Comparison of ENCODE assay signal across 18 cellular contexts in genomic region chr6:70797625-70798024, GRCh38.
DNase-seq lines count a peak whose midpoint lies in the region; ATAC-seq and TF ChIP-seq lines count a peak whose summit lies in the region.
"Had no signal": no experiment of that assay in that cellular context is flagged by ENCODE, and none has a peak within 500 bp of the region (broad histone marks: within the 10 kb centered on the region; RNA-seq: fewer than 3 reads in every experiment).

No MANE protein-coding gene starts in this region.

- H3K4me1 ChIP-seq in tibial nerve (no peaks in the 10 kb centered on the region), uterus (no peaks in the 10 kb centered on the region)
- H3K4me1 ChIP-seq: A549, left lung had no signal

- H3K4me1 Mint-ChIP-seq in activated naive CD8-positive, alpha-beta T cell treated with anti-CD3 and anti-CD28 coated beads for 36 hours = peaks cover 25% of the 10 kb centered on the region
- H3K4me1 Mint-ChIP-seq in activated naive CD8-positive, alpha-beta T cell treated with anti-CD3 and anti-CD28 coated beads, Interleukin-2, amount 50 U/mL, for 24 hours = peaks cover 14% of the 10 kb centered on the region
- H3K4me1 Mint-ChIP-seq in activated CD4-positive, alpha-beta memory T cell treated with anti-CD3 and anti-CD28 coated beads for 36 hours (ENCODE audit: low read depth) = peaks cover 21% of the 10 kb centered on the region

- H3K4me3 ChIP-seq in tibial nerve (no peak overlapping the region), uterus (no peak overlapping the region)
- H3K4me3 ChIP-seq: A549, left lung, ovary had no signal

- H3K27me3 Mint-ChIP-seq in activated naive CD8-positive, alpha-beta T cell treated with anti-CD3 and anti-CD28 coated beads for 36 hours = no peaks in the 10 kb centered on the region
- no peaks in the 10 kb centered on the region for H3K27me3 Mint-ChIP-seq in activated naive CD8-positive, alpha-beta T cell treated with anti-CD3 and anti-CD28 coated beads, Interleukin-2, amount 50 U/mL, for 24 hours
- H3K27me3 Mint-ChIP-seq in activated CD4-positive, alpha-beta memory T cell treated with anti-CD3 and anti-CD28 coated beads for 36 hours = no peaks in the 10 kb centered on the region
- H3K27me3 Mint-ChIP-seq: dendritic cell treated with granulocyte-macrophage colony-stimulating factor and Interleukin-4, amounts not matched to agents 40 ng/mL and 50 ng/mL, for 4 days had no signal

- peaks cover 48% of the 10 kb centered on the region for H3K36me3 Mint-ChIP-seq in activated naive CD8-positive, alpha-beta T cell treated with anti-CD3 and anti-CD28 coated beads for 36 hours
- H3K36me3 Mint-ChIP-seq in activated naive CD8-positive, alpha-beta T cell treated with anti-CD3 and anti-CD28 coated beads, Interleukin-2, amount 50 U/mL, for 24 hours (ENCODE audit: low read depth) = peaks cover 47% of the 10 kb centered on the region
- H3K36me3 Mint-ChIP-seq in activated CD4-positive, alpha-beta memory T cell treated with anti-CD3 and anti-CD28 coated beads for 36 hours = peaks cover 42% of the 10 kb centered on the region

- peaks cover 18% of the 10 kb centered on the region for H3K9me3 Mint-ChIP-seq in activated naive CD8-positive, alpha-beta T cell treated with anti-CD3 and anti-CD28 coated beads for 36 hours
- H3K9me3 Mint-ChIP-seq in activated naive CD8-positive, alpha-beta T cell treated with anti-CD3 and anti-CD28 coated beads, Interleukin-2, amount 50 U/mL, for 24 hours = peaks cover 17% of the 10 kb centered on the region
- H3K9me3 Mint-ChIP-seq in activated CD4-positive, alpha-beta memory T cell treated with anti-CD3 and anti-CD28 coated beads for 36 hours = peaks cover 15% of the 10 kb centered on the region

- no peaks in the 10 kb centered on the region for H3K27me3 ChIP-seq in tibial nerve
- H3K27me3 ChIP-seq in uterus = no peaks in the 10 kb centered on the region
- H3K27me3 ChIP-seq: left lung, ovary had no signal

- peak overlapping the region; percentile 56 for H3K27ac Mint-ChIP-seq in activated naive CD8-positive, alpha-beta T cell treated with anti-CD3 and anti-CD28 coated beads for 36 hours
- H3K27ac Mint-ChIP-seq in activated naive CD8-positive, alpha-beta T cell treated with anti-CD3 and anti-CD28 coated beads, Interleukin-2, amount 50 U/mL, for 24 hours = no peak overlapping the region
- H3K27ac Mint-ChIP-seq in activated CD4-positive, alpha-beta memory T cell treated with anti-CD3 and anti-CD28 coated beads for 36 hours = no peak overlapping the region
- H3K27ac Mint-ChIP-seq: dendritic cell treated with granulocyte-macrophage colony-stimulating factor and Interleukin-4, amounts not matched to agents 40 ng/mL and 50 ng/mL, for 4 days had no signal

- TF ChIP-seq CTCF in tibial nerve (IDR thresholded peaks at IDR 0.05) (no peak), uterus (IDR thresholded peaks at IDR 0.05) (no peak)

- H3K36me3 ChIP-seq in tibial nerve (peaks cover 0 to 44% (median 0%) of the 10 kb centered on the region in 3 donors), uterus (no peaks in the 10 kb centered on the region)
- H3K36me3 ChIP-seq: left lung, ovary had no signal

- no peak for ATAC-seq in activated naive CD8-positive, alpha-beta T cell treated with anti-CD3 and anti-CD28 coated beads, Interleukin-2, amount 50 U/mL, for 24 hours
- ATAC-seq in GM21737 (IDR thresholded peaks at IDR 0.05; ENCODE audit: unreplicated experiment) (peak; percentile 96), HG03135 (IDR thresholded peaks at IDR 0.05; ENCODE audit: unreplicated experiment) (peak; percentile 92), esophagus mucosa (no peak)
- ATAC-seq: A549, left lung had no signal

- H3K27ac ChIP-seq in tibial nerve (no peak overlapping the region), uterus (no peak overlapping the region)
- H3K27ac ChIP-seq: A549, left lung, ovary had no signal

- TF ChIP-seq EP300 in tibial nerve (IDR thresholded peaks at IDR 0.05) = no peak

- CTCF ChIA-PET in activated CD4-positive, alpha-beta memory T cell treated with anti-CD3 and anti-CD28 coated beads for 36 hours (lab: Charles Lee) = no interaction called here

- H3K4me3 Mint-ChIP-seq in activated naive CD8-positive, alpha-beta T cell treated with anti-CD3 and anti-CD28 coated beads for 36 hours = no peak overlapping the region
- no peak overlapping the region for H3K4me3 Mint-ChIP-seq in activated naive CD8-positive, alpha-beta T cell treated with anti-CD3 and anti-CD28 coated beads, Interleukin-2, amount 50 U/mL, for 24 hours
- no peak overlapping the region for H3K4me3 Mint-ChIP-seq in activated CD4-positive, alpha-beta memory T cell treated with anti-CD3 and anti-CD28 coated beads for 36 hours
- H3K4me3 Mint-ChIP-seq: dendritic cell treated with granulocyte-macrophage colony-stimulating factor and Interleukin-4, amounts not matched to agents 40 ng/mL and 50 ng/mL, for 4 days had no signal

- POLR2A ChIA-PET in activated CD4-positive, alpha-beta memory T cell treated with anti-CD3 and anti-CD28 coated beads for 36 hours (lab: Charles Lee) = no interaction called here

- no peak for TF ChIP-seq POLR2A in tibial nerve (IDR thresholded peaks at IDR 0.05)
- TF ChIP-seq POLR2A in uterus (IDR thresholded peaks at IDR 0.05) = no peak

- intact Hi-C loops in activated CD4-positive, alpha-beta memory T cell treated with anti-CD3 and anti-CD28 coated beads for 36 hours (cut with micrococcal nuclease) = loop anchor here (5.0 kb wide), 1 partner anchor 90 kb away; no protein-coding TSS in a partner anchor
- intact Hi-C loops in uterus (cut with DNase I; ENCODE audit: low total_unique reads) = no loop called here

- DNase-seq in activated naive CD8-positive, alpha-beta T cell treated with anti-CD3 and anti-CD28 coated beads for 36 hours = no peak
- no peak for DNase-seq in activated naive CD8-positive, alpha-beta T cell treated with anti-CD3 and anti-CD28 coated beads, Interleukin-2, amount 50 U/mL, for 24 hours
- no peak for DNase-seq in activated CD4-positive, alpha-beta memory T cell treated with anti-CD3 and anti-CD28 coated beads for 36 hours
- DNase-seq in tibial nerve (ENCODE audit: low spot score in 2 of 2) (no peak), uterus (no peak)
- DNase-seq: DMS79 treated with DMSO at 0.1 percent for 48 hours; GOT3; Karpas-422; left lung; NCI-H2227 treated with DMSO at 0.1 percent for 48 hours; ovary; SIG-M5; stimulated activated CD4-positive, alpha-beta T cell treated with anti-CD3 and anti-CD28 coated beads, Interleukin-4, amount 100 ng/mL, for 1 hour had no signal

- WGBS in tibial nerve, 2 donors = 87 to 92% methylated on average over 1 of the region's 1 CpG

- H3K9me3 ChIP-seq in tibial nerve (peaks cover 0 to 10% (median 1%) of the 10 kb centered on the region in 4 donors), uterus (no peaks in the 10 kb centered on the region)
- H3K9me3 ChIP-seq: A549, ovary had no signal

Comparison
In these comparisons a context has a peak if more than half of its experiments do, and no peak if none do; other contexts are left out.
1. ATAC-seq: peak in GM21737 (single experiment) and HG03135 (single experiment); none in activated naive CD8-positive, alpha-beta T cell treated with anti-CD3 and anti-CD28 coated beads, Interleukin-2, amount 50 U/mL, for 24 hours (single experiment) and esophagus mucosa (single experiment).